Comparison of ENCODE assay signal across 19 cellular contexts in genomic region chr12:52836491-52837175, GRCh38. TPM values are rescaled to one million over a fixed set of nuclear protein-coding genes. Genes with fewer than 3 reads are reported as not detected.
A peak's percentile ranks its signal among the peaks of the same experiment; 100 is the strongest.
DNase-seq lines count a peak whose midpoint lies in the region; ATAC-seq and TF ChIP-seq lines count a peak whose summit lies in the region.
"Had no signal": no experiment of that assay in that cellular context is flagged by ENCODE, and none has a peak within 500 bp of the region (broad histone marks: within the 10 kb centered on the region; RNA-seq: fewer than 3 reads in every experiment).

No MANE protein-coding gene starts in this region.

- H3K4me1 ChIP-seq in BLaER1 treated with 17β-estradiol and CSF1 and Interleukin-3, amounts not matched to agents 10 nM and 100 nM = peaks cover 11 to 67% (median 42%) of the 10 kb centered on the region in 10 experiments
- no peaks in the 10 kb centered on the region for H3K4me1 ChIP-seq in mucosa of descending colon (ENCODE audit: low read depth)
- H3K4me1 ChIP-seq: gastrocnemius medialis, prostate gland, upper lobe of left lung had no signal

- H3K36me3 Mint-ChIP-seq in Calu3 (ENCODE audit: insufficient read depth, unreplicated experiment) = no peaks in the 10 kb centered on the region
- no peaks in the 10 kb centered on the region for H3K36me3 Mint-ChIP-seq in activated T-helper 17 cell treated with anti-CD3 and anti-CD28 coated beads, Interleukin-2, amount 50 U/mL, for 72 hours (ENCODE audit: low read depth)
- H3K36me3 Mint-ChIP-seq in naive thymus-derived CD8-positive, alpha-beta T cell = no peaks in the 10 kb centered on the region
- H3K36me3 Mint-ChIP-seq: stimulated activated memory B cell treated with anti-CD40 and anti-IgM and Interleukin-4, amounts not matched to agents 10 μg/mL and 1 μg/mL and 100 μg/mL, for 72 hours had no signal

- peaks cover 22% of the 10 kb centered on the region for H3K4me1 Mint-ChIP-seq in Calu3 (ENCODE audit: low read depth, unreplicated experiment)
- H3K4me1 Mint-ChIP-seq in activated T-helper 17 cell treated with anti-CD3 and anti-CD28 coated beads, Interleukin-2, amount 50 U/mL, for 72 hours = peaks cover 10% of the 10 kb centered on the region
- H3K4me1 Mint-ChIP-seq in naive thymus-derived CD8-positive, alpha-beta T cell = peaks cover 26 to 56% (median 37%) of the 10 kb centered on the region in 4 donors
- H3K4me1 Mint-ChIP-seq: stimulated activated memory B cell treated with anti-CD40 and anti-IgM and Interleukin-4, amounts not matched to agents 10 μg/mL and 1 μg/mL and 100 μg/mL, for 72 hours had no signal

- no peaks in the 10 kb centered on the region for H3K9me3 ChIP-seq in BLaER1 treated with 17β-estradiol and CSF1 and Interleukin-3, amounts not matched to agents 10 nM and 100 nM (replicated peaks in 1 of 11)
- H3K9me3 ChIP-seq in mucosa of descending colon = no peaks in the 10 kb centered on the region
- H3K9me3 ChIP-seq: gastrocnemius medialis, prostate gland, upper lobe of left lung had no signal

- no peaks in the 10 kb centered on the region for H3K9me3 Mint-ChIP-seq in Calu3 (ENCODE audit: low read depth, unreplicated experiment)
- H3K9me3 Mint-ChIP-seq in activated T-helper 17 cell treated with anti-CD3 and anti-CD28 coated beads, Interleukin-2, amount 50 U/mL, for 72 hours = no peaks in the 10 kb centered on the region
- H3K9me3 Mint-ChIP-seq in naive thymus-derived CD8-positive, alpha-beta T cell = no peaks in the 10 kb centered on the region
- H3K9me3 Mint-ChIP-seq: stimulated activated memory B cell treated with anti-CD40 and anti-IgM and Interleukin-4, amounts not matched to agents 10 μg/mL and 1 μg/mL and 100 μg/mL, for 72 hours had no signal

- BruUV-seq in Calu3 (replicated peaks; lab: Mats Ljungman, UMichigan) = no TSS peak

- POLR2A ChIA-PET in naive thymus-derived CD8-positive, alpha-beta T cell (lab: Charles Lee) = interaction anchor here (0.9 kb wide), 1 partner anchor 37 kb away, joined by 3 read pairs; no protein-coding TSS in a partner anchor

- H3K4me3 Mint-ChIP-seq in Calu3 (ENCODE audit: low read depth, unreplicated experiment) = no peak overlapping the region
- H3K4me3 Mint-ChIP-seq in activated T-helper 17 cell treated with anti-CD3 and anti-CD28 coated beads, Interleukin-2, amount 50 U/mL, for 72 hours = peak overlapping the region; percentile 38
- H3K4me3 Mint-ChIP-seq in naive thymus-derived CD8-positive, alpha-beta T cell = peak overlapping the region; percentile 21 to 68 (median 48)
- H3K4me3 Mint-ChIP-seq: stimulated activated memory B cell treated with anti-CD40 and anti-IgM and Interleukin-4, amounts not matched to agents 10 μg/mL and 1 μg/mL and 100 μg/mL, for 72 hours had no signal

- TF ChIP-seq CTCF in Calu3 (IDR thresholded peaks at IDR 0.05; ENCODE audit: unreplicated experiment) = no peak
- no peak for TF ChIP-seq CTCF in mucosa of descending colon (IDR thresholded peaks at IDR 0.05)

- DNase-seq in Calu3 (no peak), KBM-7 (no peak), mucosa of descending colon (no peak)
- DNase-seq in naive thymus-derived CD8-positive, alpha-beta T cell = no peak
- DNase-seq: activated CD4-positive, CD25-positive, alpha-beta regulatory T cell; cortex of kidney; gastrocnemius medialis; NCI-H1105 treated with DMSO at 0.1 percent for 48 hours; NCI-H2171 treated with DMSO at 0.1 percent for 48 hours; SW 1271; upper lobe of left lung had no signal

- no peak overlapping the region; a peak in 1 of 20 replicates for H3K4me3 ChIP-seq in BLaER1 treated with 17β-estradiol and CSF1 and Interleukin-3, amounts not matched to agents 10 nM and 100 nM
- H3K4me3 ChIP-seq in mucosa of descending colon = no peak overlapping the region
- H3K4me3 ChIP-seq: gastrocnemius medialis, prostate gland, upper lobe of left lung had no signal

- H3K27ac ChIP-seq in BLaER1 treated with 17β-estradiol and CSF1 and Interleukin-3, amounts not matched to agents 10 nM and 100 nM = peak overlapping the region in 9 of 11 experiments; percentile 41 to 71 (median 62); a peak in 16 of 22 replicates
- H3K27ac ChIP-seq: gastrocnemius medialis, prostate gland, upper lobe of left lung had no signal

- H3K4me2 ChIP-seq in BLaER1 treated with 17β-estradiol and CSF1 and Interleukin-3, amounts not matched to agents 10 nM and 100 nM = peak overlapping the region in 10 of 11 experiments; percentile 48 to 94 (median 76); a peak in 20 of 22 replicates

- H3K27me3 Mint-ChIP-seq in Calu3 (ENCODE audit: unreplicated experiment) = peaks cover 16% of the 10 kb centered on the region
- peaks cover 27% of the 10 kb centered on the region for H3K27me3 Mint-ChIP-seq in activated T-helper 17 cell treated with anti-CD3 and anti-CD28 coated beads, Interleukin-2, amount 50 U/mL, for 72 hours
- H3K27me3 Mint-ChIP-seq in naive thymus-derived CD8-positive, alpha-beta T cell = peaks cover 0 to 10% (median 1%) of the 10 kb centered on the region in 5 donors

- peak; percentile 5 for ATAC-seq in activated T-helper 17 cell treated with anti-CD3 and anti-CD28 coated beads, Interleukin-2, amount 50 U/mL, for 72 hours (replicated peaks)
- ATAC-seq in naive thymus-derived CD8-positive, alpha-beta T cell = peak; percentile 45 to 48
- ATAC-seq in HG03439 (IDR thresholded peaks at IDR 0.05; ENCODE audit: unreplicated experiment) = no peak
- no peak for ATAC-seq in HG02840 (IDR thresholded peaks at IDR 0.05; ENCODE audit: low FRiP score, unreplicated experiment)
- no peak for ATAC-seq in mucosa of descending colon
- ATAC-seq: gastrocnemius medialis; left lobe of liver; stimulated activated memory B cell treated with anti-CD40 and anti-IgM and Interleukin-4, amounts not matched to agents 10 μg/mL and 1 μg/mL and 100 μg/mL, for 72 hours had no signal

- in situ Hi-C loops in KBM-7 (cut with MboI; ENCODE audit: low pct_unique_long_range_greater_than_20kb, low sequenced_read_pairs) = no loop called here

- CTCF ChIA-PET in Calu3 (lab: Charles Lee) = no interaction called here

- no peaks in the 10 kb centered on the region; a peak in 1 of 22 replicates for H4K20me1 ChIP-seq in BLaER1 treated with 17β-estradiol and CSF1 and Interleukin-3, amounts not matched to agents 10 nM and 100 nM

- H3K9ac ChIP-seq in BLaER1 treated with 17β-estradiol and CSF1 and Interleukin-3, amounts not matched to agents 10 nM and 100 nM = peak overlapping the region in 7 of 11 experiments; percentile 4 to 48 (median 25); a peak in 6 of 22 replicates

- no peaks in the 10 kb centered on the region for H3K27me3 ChIP-seq in BLaER1 treated with 17β-estradiol and CSF1 and Interleukin-3, amounts not matched to agents 10 nM and 100 nM
- H3K27me3 ChIP-seq: upper lobe of left lung had no signal

- intact Hi-C loops in Calu3 (cut with micrococcal nuclease; ENCODE audit: unreplicated experiment) (no loop called here), mucosa of descending colon (cut with DNase I, micrococcal nuclease) (no loop called here)

- H3K36me3 ChIP-seq in BLaER1 treated with 17β-estradiol and CSF1 and Interleukin-3, amounts not matched to agents 10 nM and 100 nM = no peaks in the 10 kb centered on the region
- no peaks in the 10 kb centered on the region for H3K36me3 ChIP-seq in mucosa of descending colon (ENCODE audit: low read depth)
- H3K36me3 ChIP-seq: gastrocnemius medialis, prostate gland, upper lobe of left lung had no signal

- H3K27ac Mint-ChIP-seq in Calu3 (ENCODE audit: unreplicated experiment) = peak overlapping the region; percentile 38
- H3K27ac Mint-ChIP-seq in activated T-helper 17 cell treated with anti-CD3 and anti-CD28 coated beads, Interleukin-2, amount 50 U/mL, for 72 hours = peak overlapping the region; percentile 25
- peak overlapping the region; percentile 75 to 95 (median 90) for H3K27ac Mint-ChIP-seq in naive thymus-derived CD8-positive, alpha-beta T cell
- H3K27ac Mint-ChIP-seq: stimulated activated memory B cell treated with anti-CD40 and anti-IgM and Interleukin-4, amounts not matched to agents 10 μg/mL and 1 μg/mL and 100 μg/mL, for 72 hours had no signal

RNA-seq across cellular contexts. Expression of gene KRT79, which starts 2.5 kb away (rescaled TPM):
- total RNA-seq in Calu3 (2022) = 0.24 TPM in 1 of 2 replicates, not detected in the other
- under 1 TPM in 1 of 2 donors, not detected in 1; 0.82 TPM for total RNA-seq in activated T-helper 17 cell treated with anti-CD3 and anti-CD28 coated beads, Interleukin-2, amount 50 U/mL, for 72 hours
- not detected for total RNA-seq in naive thymus-derived CD8-positive, alpha-beta T cell
- not detected for polyA plus RNA-seq in naive thymus-derived CD8-positive, alpha-beta T cell
- not detected for total RNA-seq in mucosa of descending colon
- total RNA-seq: gastrocnemius medialis, left lobe of liver, LHCN-M2, prostate gland had no signal

RNA-seq across cellular contexts. Expression of gene KRT78, which starts 12.2 kb away (rescaled TPM):
- 0.59 and 0.69 TPM in 2 replicates for total RNA-seq in Calu3 (2022)
- total RNA-seq in activated T-helper 17 cell treated with anti-CD3 and anti-CD28 coated beads, Interleukin-2, amount 50 U/mL, for 72 hours = not detected
- not detected for total RNA-seq in naive thymus-derived CD8-positive, alpha-beta T cell
- polyA plus RNA-seq in naive thymus-derived CD8-positive, alpha-beta T cell = not detected
- not detected for total RNA-seq in mucosa of descending colon
- total RNA-seq: gastrocnemius medialis, left lobe of liver, LHCN-M2 had no signal

RNA-seq across cellular contexts. Expression of gene KRT4, which starts 22.7 kb away (rescaled TPM):
- total RNA-seq in Calu3 (2022) (not detected in 2 replicates), mucosa of descending colon (not detected)
- not detected for total RNA-seq in activated T-helper 17 cell treated with anti-CD3 and anti-CD28 coated beads, Interleukin-2, amount 50 U/mL, for 72 hours
- total RNA-seq in naive thymus-derived CD8-positive, alpha-beta T cell = not detected
- polyA plus RNA-seq in naive thymus-derived CD8-positive, alpha-beta T cell = not detected
- total RNA-seq: gastrocnemius medialis, left lobe of liver, LHCN-M2 had no signal

RNA-seq across cellular contexts. Expression of gene KRT3, which starts 40.7 kb away (rescaled TPM):
- total RNA-seq in Calu3 (2022) (not detected in 2 replicates), mucosa of descending colon (not detected)
- total RNA-seq in activated T-helper 17 cell treated with anti-CD3 and anti-CD28 coated beads, Interleukin-2, amount 50 U/mL, for 72 hours = not detected
- total RNA-seq in naive thymus-derived CD8-positive, alpha-beta T cell = not detected
- polyA plus RNA-seq in naive thymus-derived CD8-positive, alpha-beta T cell = not detected
- total RNA-seq: gastrocnemius medialis, left lobe of liver, LHCN-M2, prostate gland, upper lobe of left lung had no signal

RNA-seq across cellular contexts. Expression of gene KRT76, which starts 59.5 kb away (rescaled TPM):
- total RNA-seq in Calu3 (2022) (not detected in 2 replicates), mucosa of descending colon (not detected)
- total RNA-seq in activated T-helper 17 cell treated with anti-CD3 and anti-CD28 coated beads, Interleukin-2, amount 50 U/mL, for 72 hours = not detected
- not detected for total RNA-seq in naive thymus-derived CD8-positive, alpha-beta T cell
- not detected for polyA plus RNA-seq in naive thymus-derived CD8-positive, alpha-beta T cell
- total RNA-seq: gastrocnemius medialis, left lobe of liver, LHCN-M2, prostate gland, upper lobe of left lung had no signal

Comparison
In these comparisons a context has a peak if more than half of its experiments do, and no peak if none do; other contexts are left out.
1. H3K27ac Mint-ChIP-seq: peak in every context shown above with its lines; median percentile 90 in naive thymus-derived CD8-positive, alpha-beta T cell; 38 in Calu3; 25 in activated T-helper 17 cell treated with anti-CD3 and anti-CD28 coated beads, Interleukin-2, amount 50 U/mL, for 72 hours.
2. ATAC-seq: peak in activated T-helper 17 cell treated with anti-CD3 and anti-CD28 coated beads, Interleukin-2, amount 50 U/mL, for 72 hours (single experiment) and naive thymus-derived CD8-positive, alpha-beta T cell (2 of 2); none in HG03439 (single experiment), HG02840 (single experiment) and mucosa of descending colon (single experiment).